Comparison of ENCODE assay signal across 8 cellular contexts in genomic region chr6:110958332-110959192, GRCh38. TPM values are rescaled to one million over a fixed set of nuclear protein-coding genes. Genes with fewer than 3 reads are reported as not detected.
DNase-seq lines count a peak whose midpoint lies in the region; TF ChIP-seq lines count a peak whose summit lies in the region.

A gene with protein sequence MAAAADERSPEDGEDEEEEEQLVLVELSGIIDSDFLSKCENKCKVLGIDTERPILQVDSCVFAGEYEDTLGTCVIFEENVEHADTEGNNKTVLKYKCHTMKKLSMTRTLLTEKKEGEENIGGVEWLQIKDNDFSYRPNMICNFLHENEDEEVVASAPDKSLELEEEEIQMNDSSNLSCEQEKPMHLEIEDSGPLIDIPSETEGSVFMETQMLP (plus strand): TSS chr6:110958706. CDS start chr6:110958770, 64 bp downstream.

- peaks cover 3% of the 10 kb centered on the region for H3K4me1 ChIP-seq in neuron (ENCODE audit: insufficient read depth, low read length)

- H3K27me3 ChIP-seq in neuron (ENCODE audit: insufficient read depth, low read length) = no peaks in the 10 kb centered on the region

- peak within 1 kb of the TSS; percentile 96 for H3K27ac Mint-ChIP-seq in activated naive CD4-positive, alpha-beta T cell treated with anti-CD3 and anti-CD28 coated beads for 36 hours

- H3K4me1 Mint-ChIP-seq in activated naive CD4-positive, alpha-beta T cell treated with anti-CD3 and anti-CD28 coated beads for 36 hours (ENCODE audit: low read depth) = peaks cover 14% of the 10 kb centered on the region

- DNase-seq in GM04503 (ENCODE audit: low read depth) (peak; percentile 56), HEK293T (ENCODE audit: extremely low spot score) (peak; percentile 92), MV-4-11 (lab: John Stamatoyannopoulos, UW) (peak; percentile 91), SK-N-DZ (ENCODE audit: low spot score) (peak; percentile 93), foreskin melanocyte (peak; percentile 85), stromal cell of bone marrow (ENCODE audit: low read depth) (peak; percentile 87)
- DNase-seq in activated naive CD4-positive, alpha-beta T cell treated with anti-CD3 and anti-CD28 coated beads for 36 hours = peak; percentile 94

- CTCF ChIA-PET in HEK293T (lab: Yijun Ruan, JAX) = interaction anchor here (0.6 to 1.0 kb wide), 2 partner anchors 21 to 143 kb away, joined by 3 to 5 read pairs; partner anchors contain the start of gene CDK19
- CTCF ChIA-PET in activated naive CD4-positive, alpha-beta T cell treated with anti-CD3 and anti-CD28 coated beads for 36 hours (lab: Charles Lee) = interaction anchor here (0.7 to 2.3 kb wide), 3 partner anchors 9 to 276 kb away, joined by 3 to 12 read pairs (median 5); partner anchors contain the start of gene CDK19

- H3K27me3 Mint-ChIP-seq in activated naive CD4-positive, alpha-beta T cell treated with anti-CD3 and anti-CD28 coated beads for 36 hours (ENCODE audit: low read depth) = no peaks in the 10 kb centered on the region

- peak within 1 kb of the TSS; percentile 83 for H3K4me3 ChIP-seq in neuron (ENCODE audit: low read length)

- no peaks in the 10 kb centered on the region for H3K9me3 ChIP-seq in neuron (ENCODE audit: low read length)

- H2AFZ ChIP-seq in neuron (ENCODE audit: low read depth, low read length) = peak within 1 kb of the TSS; percentile 84

- H3K9me3 Mint-ChIP-seq in activated naive CD4-positive, alpha-beta T cell treated with anti-CD3 and anti-CD28 coated beads for 36 hours = no peaks in the 10 kb centered on the region

- H3K4me3 Mint-ChIP-seq in activated naive CD4-positive, alpha-beta T cell treated with anti-CD3 and anti-CD28 coated beads for 36 hours = peak within 1 kb of the TSS; percentile 94

- H3K36me3 ChIP-seq in neuron (ENCODE audit: insufficient read depth, low read length) = peaks cover 33% of the 10 kb centered on the region

- intact Hi-C loops in activated naive CD4-positive, alpha-beta T cell treated with anti-CD3 and anti-CD28 coated beads for 36 hours (cut with micrococcal nuclease) = loop anchor here (1.0 to 5.0 kb wide), 7 partner anchors 14 to 915 kb away; partner anchors contain the start of genes AMD1, CDC40, CDK19 and FYN

- POLR2A ChIA-PET in HEK293T (lab: Yijun Ruan, JAX) = interaction anchor here (0.5 to 2.9 kb wide), 30 partner anchors 9 to 647 kb away, joined by 3 to 30 read pairs (median 4); partner anchors contain the start of genes AMD1, CDK19, RPF2 and TRAF3IP2

- peaks cover 28% of the 10 kb centered on the region for H3K36me3 Mint-ChIP-seq in activated naive CD4-positive, alpha-beta T cell treated with anti-CD3 and anti-CD28 coated beads for 36 hours (ENCODE audit: low read depth)

TF ChIP-seq in HEK293T, 16 proteins besides CTCF, POLR2A, EP300 and RAD21:
- TF ChIP-seq NFRKB (IDR thresholded peaks at IDR 0.05) = peak; percentile 89
- TF ChIP-seq ELF4 (IDR thresholded peaks at IDR 0.05) = peak; percentile 47; the same call in 1 of the 2 replicates
- peak; percentile 96 for TF ChIP-seq L3MBTL2 (conservative IDR thresholded peaks at IDR 0.05)
- TF ChIP-seq FOXM1 (IDR thresholded peaks at IDR 0.05; ENCODE audit: borderline replicate concordance) = no peak

RNA-seq across cellular contexts. Expression of the gene that starts here (rescaled TPM):
- 59.7 and 68.4 TPM in 2 replicates for polyA plus RNA-seq in SK-N-DZ (2014; cell fraction: cytosol; rRNA removed)
- 31.8 and 33.6 TPM in 2 replicates for polyA plus RNA-seq in SK-N-DZ (2014; cell fraction: nucleus; rRNA removed)
- total RNA-seq in activated naive CD4-positive, alpha-beta T cell treated with anti-CD3 and anti-CD28 coated beads for 36 hours = 10 to 100 TPM; 81.6 to 84.7 TPM

Comparison
In these comparisons a context has a peak if more than half of its experiments do, and no peak if none do; other contexts are left out.
1. Peak in every context shown above with its lines: DNase-seq and H3K4me3 ChIP-seq.